16 cellular contexts compared by ENCODE assay signal in genomic region chr2:2683581-2683980, GRCh38.
"Had no signal": no experiment of that assay in that cellular context is flagged by ENCODE, and none has a peak within 500 bp of the region (broad histone marks: within the 10 kb centered on the region; RNA-seq: fewer than 3 reads in every experiment).

No MANE protein-coding gene starts in this region.

- H3K27ac Mint-ChIP-seq: activated CD8-positive, alpha-beta memory T cell treated with anti-CD3 and anti-CD28 coated beads, Interleukin-2, amount 10 ng/mL, durations not matched to agents 7 days and 5 days; mesothelial cell of epicardium had no signal

- H3K4me1 ChIP-seq: ascending aorta, colonic mucosa, esophagus squamous epithelium, lower lobe of right lung, upper lobe of left lung had no signal

- H3K9me3 Mint-ChIP-seq: activated T-cell treated with anti-CD3 and anti-CD28 coated beads, Interleukin-2, amount 50 U/mL, for 4 hours; mesothelial cell of epicardium had no signal

- ATAC-seq: activated CD8-positive, alpha-beta memory T cell treated with anti-CD3 and anti-CD28 coated beads, Interleukin-2, amount 10 ng/mL, durations not matched to agents 7 days and 5 days; activated T-cell treated with anti-CD3 and anti-CD28 coated beads, Interleukin-2, amount 50 U/mL, for 4 hours; lower lobe of right lung had no signal

- H3K36me3 Mint-ChIP-seq: activated CD8-positive, alpha-beta memory T cell treated with anti-CD3 and anti-CD28 coated beads, Interleukin-2, amount 10 ng/mL, durations not matched to agents 7 days and 5 days; mesothelial cell of epicardium had no signal

- H3K27me3 ChIP-seq: ascending aorta, colonic mucosa, esophagus squamous epithelium, upper lobe of left lung had no signal

- H3K27ac ChIP-seq: ascending aorta, colonic mucosa, esophagus squamous epithelium, lower lobe of right lung, upper lobe of left lung had no signal

- H3K36me3 ChIP-seq: ascending aorta, colonic mucosa, esophagus squamous epithelium, lower lobe of right lung, upper lobe of left lung had no signal

- H3K4me3 ChIP-seq: ascending aorta, colonic mucosa, esophagus squamous epithelium, lower lobe of right lung, upper lobe of left lung had no signal

- DNase-seq: activated CD4-positive, alpha-beta T cell treated with anti-CD3 and anti-CD28 coated beads for 1 hour; activated CD4-positive, alpha-beta T cell treated with anti-CD3 and anti-CD28 coated beads, Interleukin-2, amount 50 U/mL, for 48 hours; activated CD8-positive, alpha-beta memory T cell treated with anti-CD3 and anti-CD28 coated beads, Interleukin-2, amount 10 ng/mL, durations not matched to agents 7 days and 5 days; activated gamma-delta T cell treated with Interleukin-2 at 50 U/mL for 16 hours; activated T-cell treated with anti-CD3 and anti-CD28 coated beads, Interleukin-2, amount 50 U/mL, for 4 hours; colonic mucosa; esophagus squamous epithelium; foreskin fibroblast; glutamatergic neuron; lower lobe of right lung; nucleus accumbens; stimulated activated CD4-positive, alpha-beta T cell treated with anti-CD3 and anti-CD28 coated beads, Interleukin-2, amount 100 ng/mL, for 48 hours; stimulated activated naive CD4-positive, alpha-beta T cell treated with Interleukin-2 at 50 U/mL for 16 hours; upper lobe of left lung had no signal

- H3K9me3 ChIP-seq: ascending aorta, colonic mucosa, esophagus squamous epithelium, lower lobe of right lung, upper lobe of left lung had no signal

- H3K4me1 Mint-ChIP-seq: activated CD8-positive, alpha-beta memory T cell treated with anti-CD3 and anti-CD28 coated beads, Interleukin-2, amount 10 ng/mL, durations not matched to agents 7 days and 5 days had no signal

- H3K4me3 Mint-ChIP-seq: activated CD8-positive, alpha-beta memory T cell treated with anti-CD3 and anti-CD28 coated beads, Interleukin-2, amount 10 ng/mL, durations not matched to agents 7 days and 5 days; activated T-cell treated with anti-CD3 and anti-CD28 coated beads, Interleukin-2, amount 50 U/mL, for 4 hours; mesothelial cell of epicardium had no signal
